16 cellular contexts compared by ENCODE assay signal in genomic region chr3:13145826-13146642, GRCh38.
"Had no signal": no experiment of that assay in that cellular context is flagged by ENCODE, and none has a peak within 500 bp of the region (broad histone marks: within the 10 kb centered on the region; RNA-seq: fewer than 3 reads in every experiment).

No MANE protein-coding gene starts in this region.

- H3K27me3 ChIP-seq: ascending aorta, breast epithelium, heart left ventricle, stomach had no signal

- H3K4me3 ChIP-seq: ascending aorta, breast epithelium, heart left ventricle, stomach, thoracic aorta had no signal

- H3K9ac ChIP-seq: parathyroid adenoma had no signal

- DNase-seq: activated CD4-positive, alpha-beta T cell treated with anti-CD3 and anti-CD28 coated beads, Interleukin-2, amount 50 U/mL, for 1 hour; activated CD8-positive, alpha-beta memory T cell treated with anti-CD3 and anti-CD28 coated beads for 24 hours; activated naive CD4-positive, alpha-beta T cell; left colon; midbrain; naive B cell; retina; stimulated activated CD4-positive, alpha-beta T cell treated with anti-CD3 and anti-CD28 coated beads, Interleukin-12 subunit alpha, Interleukin-12 subunit beta, amount 100 ng/mL, for 4 hours; stimulated activated CD4-positive, alpha-beta T cell treated with anti-CD3 and anti-CD28 coated beads, Interleukin-2, amount 100 ng/mL, for 24 hours; stomach had no signal

- H3K36me3 Mint-ChIP-seq: naive B cell had no signal

- H3K27ac Mint-ChIP-seq: T-helper 2 cell treated with Interferon-gamma antibody and Interleukin-4, amounts not matched to agents 5 μg/mL and 100 μg/mL, for 36 hours had no signal

- H2AFZ ChIP-seq: parathyroid adenoma had no signal

- H3K79me2 ChIP-seq: parathyroid adenoma had no signal

- H3K27ac ChIP-seq: ascending aorta, breast epithelium, heart left ventricle, parathyroid adenoma, stomach, thoracic aorta had no signal

- H3K4me1 ChIP-seq: ascending aorta, breast epithelium, parathyroid adenoma, stomach had no signal

- H3K36me3 ChIP-seq: ascending aorta, breast epithelium, heart left ventricle, stomach, thoracic aorta had no signal

- H3K9me3 Mint-ChIP-seq: T-helper 2 cell treated with Interferon-gamma antibody and Interleukin-4, amounts not matched to agents 5 μg/mL and 100 μg/mL, for 36 hours had no signal

- H3K9me3 ChIP-seq: ascending aorta, breast epithelium, thoracic aorta had no signal

- H3K4me3 Mint-ChIP-seq: T-helper 2 cell treated with Interferon-gamma antibody and Interleukin-4, amounts not matched to agents 5 μg/mL and 100 μg/mL, for 36 hours had no signal
